ENCODE assay signal across 12 cellular contexts in genomic region chr5:75574791-75575190, GRCh38. TPM values are rescaled to one million over a fixed set of nuclear protein-coding genes. Genes with fewer than 3 reads are reported as not detected.
DNase-seq lines count a peak whose midpoint lies in the region; ATAC-seq and TF ChIP-seq lines count a peak whose summit lies in the region.
"Had no signal": no experiment of that assay in that cellular context is flagged by ENCODE, and none has a peak within 500 bp of the region (broad histone marks: within the 10 kb centered on the region; RNA-seq: fewer than 3 reads in every experiment).

No MANE protein-coding gene starts in this region.

- H3K9me3 Mint-ChIP-seq in IgD-negative memory B cell (no peaks in the 10 kb centered on the region), MCF 10A (ENCODE audit: unreplicated experiment) (no peaks in the 10 kb centered on the region)

- H3K36me3 ChIP-seq in left lung, result peaks cover 0 to 36% of the 10 kb centered on the region in 2 donors

- H3K36me3 Mint-ChIP-seq in IgD-negative memory B cell (peaks cover 11% of the 10 kb centered on the region), MCF 10A (ENCODE audit: insufficient read depth, unreplicated experiment) (peaks cover 35% of the 10 kb centered on the region)

- peaks cover 23 to 31% (median 23%) of the 10 kb centered on the region in 3 donors for H3K4me1 Mint-ChIP-seq in IgD-negative memory B cell
- H3K4me1 Mint-ChIP-seq in MCF 10A (ENCODE audit: insufficient read depth, unreplicated experiment), result no peaks in the 10 kb centered on the region

- H3K27me3 Mint-ChIP-seq in IgD-negative memory B cell (no peaks in the 10 kb centered on the region), MCF 10A (ENCODE audit: insufficient read depth, unreplicated experiment) (no peaks in the 10 kb centered on the region)

- H3K4me1 ChIP-seq in left lung, result peaks cover 7 to 12% of the 10 kb centered on the region in 2 donors

- no peaks in the 10 kb centered on the region for H3K9me3 ChIP-seq in left lung

- CTCF ChIA-PET in MCF 10A (lab: Yijun Ruan, JAX), result interaction anchor here (0.6 kb wide), 2 partner anchors 16 to 891 kb away, joined by 3 read pairs; no protein-coding TSS in a partner anchor

- DNase-seq in left lung (no peak), MCF 10A (ENCODE audit: unreplicated experiment) (no peak), cerebellar nuclear complex (lab: John Stamatoyannopoulos, UW) (no peak), hepatic stellate cell (ENCODE audit: low spot score) (no peak)
- no peak for DNase-seq in central memory CD4-positive, alpha-beta T cell
- DNase-seq: NK-92 treated with Interleukin-12 subunit alpha and Interleukin-12 subunit beta, amount 100 ng/mL, for 24 hours; posterior cingulate gyrus had no signal

- no peak overlapping the region for H3K4me3 ChIP-seq in left lung

- POLR2A ChIA-PET in MCF 10A (lab: Yijun Ruan, JAX), result interaction anchor here (2.8 kb wide), 1 partner anchor 63 kb away, joined by 11 read pairs; the partner anchor contains the start of genes CERT1 and POLK

- H3K27me3 ChIP-seq in left lung, result no peaks in the 10 kb centered on the region

- TF ChIP-seq CTCF in left lung (IDR thresholded peaks at IDR 0.05), result no peak
- TF ChIP-seq CTCF in MCF 10A (IDR thresholded peaks at IDR 0.05; ENCODE audit: unreplicated experiment), result no peak

- intact Hi-C loops in left lung (cut with DNase I) (no loop called here), MCF 10A (cut with micrococcal nuclease) (no loop called here)

- ATAC-seq in GM18502 (IDR thresholded peaks at IDR 0.05; ENCODE audit: poor library complexity, unreplicated experiment), result peak; percentile 18
- ATAC-seq in GM21528 (IDR thresholded peaks at IDR 0.05; ENCODE audit: low FRiP score, unreplicated experiment), result peak; percentile 21
- peak; percentile 45 for ATAC-seq in left lung

- H3K27ac Mint-ChIP-seq in IgD-negative memory B cell (peak overlapping the region in 1 of 3 donors; percentile 83), MCF 10A (ENCODE audit: low read depth, unreplicated experiment) (no peak overlapping the region)

- peak overlapping the region in 1 of 2 donors; percentile 21 for H3K27ac ChIP-seq in left lung
- H3K27ac ChIP-seq: KMS-11, VCaP had no signal

- H3K4me3 Mint-ChIP-seq in IgD-negative memory B cell (peak overlapping the region in 3 of 4 donors; percentile 48 to 89 (median 72)), MCF 10A (ENCODE audit: unreplicated experiment) (no peak overlapping the region)

- no TSS peak for BruUV-seq in MCF 10A (replicated peaks; lab: Mats Ljungman, UMichigan)

RNA-seq across cellular contexts. Expression of gene ANKDD1B, which starts 36.5 kb away (rescaled TPM):
- polyA plus RNA-seq in IgD-negative memory B cell, result 0.15 TPM
- total RNA-seq in left lung, result 1 to 10 TPM; 3.0 to 3.3 TPM
- total RNA-seq in MCF 10A (2022), result 0.68 and 1.2 TPM in 2 replicates
